In genomic region chr20:4091332-4092135, GRCh38 we compare ENCODE assay signal across 8 cellular contexts. TPM values are rescaled to one million over a fixed set of nuclear protein-coding genes. Genes with fewer than 3 reads are reported as not detected.
DNase-seq lines count a peak whose midpoint lies in the region; ATAC-seq and TF ChIP-seq lines count a peak whose summit lies in the region.

No MANE protein-coding gene starts in this region.

- DNase-seq in CD8-positive, alpha-beta T cell, result peak in 5 of 7 experiments; percentile 12 to 59 (median 45)
- DNase-seq in HFFc6, result peak; percentile 43
- DNase-seq in SKM-1 (lab: John Stamatoyannopoulos, UW; ENCODE audit: unreplicated experiment), result peak; percentile 15
- no peak for DNase-seq in kidney epithelial cell (ENCODE audit: low read depth)
- peak; percentile 69 for DNase-seq in stomach
- no peak for DNase-seq in cortex of kidney (lab: John Stamatoyannopoulos, UW)
- DNase-seq in NCI-H2196 (lab: John Stamatoyannopoulos, UW; ENCODE audit: unreplicated experiment), result no peak

- 37 to 45% (median 40%) methylated on average over 20 to 21 of the region's 21 CpGs for WGBS in stomach, 5 donors

- peak; percentile 35 for TF ChIP-seq CTCF in CD8-positive, alpha-beta T cell (IDR thresholded peaks at IDR 0.05)
- peak; percentile 83 for TF ChIP-seq CTCF in HFFc6 (IDR thresholded peaks at IDR 0.05)
- TF ChIP-seq CTCF in brain (conservative IDR thresholded peaks at IDR 0.05), result peak; percentile 48 to 68
- TF ChIP-seq CTCF in kidney epithelial cell (IDR thresholded peaks at IDR 0.05; ENCODE audit: insufficient read depth, low read length, poor library complexity, severe bottlenecking), result peak; percentile 88
- peak in 5 of 7 experiments; percentile 46 to 63 (median 62) for TF ChIP-seq CTCF in stomach (IDR thresholded peaks at IDR 0.05)

- H3K4me3 Mint-ChIP-seq in CD8-positive, alpha-beta T cell, result no peak overlapping the region
- peak overlapping the region; percentile 72 for H3K4me3 Mint-ChIP-seq in HFFc6
- no peak overlapping the region for H3K4me3 Mint-ChIP-seq in brain

- no peak for ATAC-seq in CD8-positive, alpha-beta T cell

- intact Hi-C loops in CD8-positive, alpha-beta T cell (cut with DNase I, micrococcal nuclease), result no loop called here
- intact Hi-C loops in stomach (cut with DNase I; ENCODE audit: low total_unique reads), result loop anchor here (10.0 kb wide), 1 partner anchor 417 kb away; no protein-coding TSS in a partner anchor

- no peaks in the 10 kb centered on the region for H3K36me3 ChIP-seq in CD8-positive, alpha-beta T cell (ENCODE audit: insufficient read depth, low read length)
- H3K36me3 ChIP-seq in kidney epithelial cell (ENCODE audit: control insufficient read depth, insufficient read depth, low read length), result no peaks in the 10 kb centered on the region
- H3K36me3 ChIP-seq in stomach, result no peaks in the 10 kb centered on the region

- no peak for TF ChIP-seq POLR2A in stomach (IDR thresholded peaks at IDR 0.05)

- no peak overlapping the region for H3K27ac Mint-ChIP-seq in CD8-positive, alpha-beta T cell
- H3K27ac Mint-ChIP-seq in HFFc6 (peak overlapping the region; percentile 99), brain (no peak overlapping the region)

- H3K4me3 ChIP-seq in CD8-positive, alpha-beta T cell (ENCODE audit: low read depth, low read length), result no peak overlapping the region
- H3K4me3 ChIP-seq in kidney epithelial cell (ENCODE audit: low read depth, low read length), result no peak overlapping the region
- no peak overlapping the region for H3K4me3 ChIP-seq in stomach

- H3K36me3 Mint-ChIP-seq in CD8-positive, alpha-beta T cell, result no peaks in the 10 kb centered on the region
- H3K36me3 Mint-ChIP-seq in HFFc6 (ENCODE audit: low read depth) (peaks cover 15% of the 10 kb centered on the region), brain (no peaks in the 10 kb centered on the region)

- POLR2A ChIA-PET in CD8-positive, alpha-beta T cell (lab: Charles Lee), result interaction anchor here (0.6 kb wide), 1 partner anchor 1557 kb away, joined by 3 read pairs; no protein-coding TSS in a partner anchor

- H3K9me3 Mint-ChIP-seq in CD8-positive, alpha-beta T cell, result no peaks in the 10 kb centered on the region
- H3K9me3 Mint-ChIP-seq in HFFc6, result peaks cover 15% of the 10 kb centered on the region
- H3K9me3 Mint-ChIP-seq in brain, result peaks cover 11 to 20% (median 13%) of the 10 kb centered on the region in 5 experiments

- no peaks in the 10 kb centered on the region for H3K4me1 ChIP-seq in CD8-positive, alpha-beta T cell (ENCODE audit: insufficient read depth, low read length)
- peaks cover 0 to 9% (median 2%) of the 10 kb centered on the region in 4 donors for H3K4me1 ChIP-seq in stomach

- no peaks in the 10 kb centered on the region for H3K4me1 Mint-ChIP-seq in CD8-positive, alpha-beta T cell (ENCODE audit: low read depth)
- peaks cover 34% of the 10 kb centered on the region for H3K4me1 Mint-ChIP-seq in HFFc6 (ENCODE audit: low read depth)
- peaks cover 18% of the 10 kb centered on the region for H3K4me1 Mint-ChIP-seq in brain

- no peak overlapping the region for H3K27ac ChIP-seq in CD8-positive, alpha-beta T cell (ENCODE audit: low read depth, low read length)
- no peak overlapping the region for H3K27ac ChIP-seq in stomach

- CTCF ChIA-PET in CD8-positive, alpha-beta T cell (lab: Charles Lee), result interaction anchor here (0.6 to 2.1 kb wide), 9 partner anchors 10 to 528 kb away, joined by 3 to 6 read pairs (median 5); no protein-coding TSS in a partner anchor

- no peaks in the 10 kb centered on the region for H3K9me3 ChIP-seq in CD8-positive, alpha-beta T cell (ENCODE audit: low read length)
- H3K9me3 ChIP-seq in stomach, result no peaks in the 10 kb centered on the region

- no peak for TF ChIP-seq EP300 in stomach (IDR thresholded peaks at IDR 0.05)

- H3K27me3 ChIP-seq in CD8-positive, alpha-beta T cell (ENCODE audit: insufficient read depth, low read length), result no peaks in the 10 kb centered on the region
- H3K27me3 ChIP-seq in kidney epithelial cell (ENCODE audit: control insufficient read depth, insufficient read depth, low read length) (no peaks in the 10 kb centered on the region), stomach (no peaks in the 10 kb centered on the region)

- peaks cover 11% of the 10 kb centered on the region for H3K27me3 Mint-ChIP-seq in CD8-positive, alpha-beta T cell (ENCODE audit: low read depth)
- H3K27me3 Mint-ChIP-seq in HFFc6 (ENCODE audit: insufficient read depth) (no peaks in the 10 kb centered on the region; the same call in 1 of the 2 replicates), brain (peaks cover 11% of the 10 kb centered on the region)

RNA-seq across cellular contexts. Expression of gene SMOX, which starts 57.1 kb away (rescaled TPM):
- total RNA-seq in CD8-positive, alpha-beta T cell, result under 1 TPM; 0.50 to 0.52 TPM
- 10 to 100 TPM in 5 of 6 experiments, 1 to 10 TPM in 1; 9.4 to 13.0 (median 12.4) TPM for total RNA-seq in HFFc6 (2021; fragmentation: NEBNext Ultra II Directional; extraction: Animal tissue kit (Norgen Biotek cat#: 25700))
- 40.4 TPM for polyA plus RNA-seq in brain (ENCODE audit: insufficient read depth, low read depth, low replicate concordance)
- 185 and 210 TPM in 2 replicates for total RNA-seq in kidney epithelial cell
- total RNA-seq in stomach, result 10 to 100 TPM in 1 of 5 donors, 1 to 10 TPM in 3, not detected in 1; 3.1 to 50.4 (median 6.1) TPM
- polyA plus RNA-seq in stomach, result 10 to 100 TPM; 15.4 to 39.2 (median 30.2) TPM

Comparison
In these comparisons a context has a peak if more than half of its experiments do, and no peak if none do; other contexts are left out.
1. DNase-seq: peak in CD8-positive, alpha-beta T cell (5 of 7), HFFc6 (single experiment), SKM-1 (single experiment) and stomach (single experiment); none in kidney epithelial cell (single experiment), cortex of kidney (single experiment) and NCI-H2196 (single experiment).
2. CTCF ChIP-seq: peak in every context shown above with its lines; median percentile 88 in kidney epithelial cell; 83 in HFFc6; 62 in stomach; 58 in brain; 35 in CD8-positive, alpha-beta T cell.